Comparison of ENCODE assay signal across 20 cellular contexts in genomic region chr17:34517406-34517805, GRCh38.
"Had no signal": no experiment of that assay in that cellular context is flagged by ENCODE, and none has a peak within 500 bp of the region (broad histone marks: within the 10 kb centered on the region; RNA-seq: fewer than 3 reads in every experiment).

No MANE protein-coding gene starts in this region.

- DNase-seq: stimulated activated CD4-positive, alpha-beta T cell treated with anti-CD3 and anti-CD28 coated beads, Interleukin-2, amount 100 ng/mL, for 48 hours; stimulated activated CD4-positive, alpha-beta T cell treated with anti-CD3 and anti-CD28 coated beads, Interleukin-4, amount 100 ng/mL, for 1 hour; stimulated activated CD4-positive, alpha-beta T cell treated with anti-CD3 and anti-CD28 coated beads, Interleukin-4, amount 100 ng/mL, for 24 hours; stimulated activated CD4-positive, alpha-beta T cell treated with anti-CD3 and anti-CD28 coated beads, Interleukin-4, amount 100 ng/mL, for 4 hours; stimulated activated CD8-positive, alpha-beta memory T cell treated with anti-CD3 and anti-CD28 coated beads, Interleukin-4, amount 100 ng/mL, for 48 hours; stimulated activated naive B cell treated with anti-CD40 and anti-IgM and Interleukin-4, amounts not matched to agents 10 μg/mL and 1 μg/mL and 100 μg/mL, for 72 hours; stimulated activated naive CD4-positive, alpha-beta T cell; stimulated activated naive CD4-positive, alpha-beta T cell treated with Interleukin-2 at 50 U/mL for 16 hours; stimulated activated naive CD8-positive, alpha-beta T cell treated with anti-CD3 and anti-CD28 coated beads, Interleukin-15, amount 100 ng/mL, for 72 hours; stimulated activated naive CD8-positive, alpha-beta T cell treated with anti-CD3 and anti-CD28 coated beads, Interleukin-15, Interleukin-2, amounts not matched to agents 100 U/mL and 50 U/mL, for 24 hours; stomach; substantia nigra; testis; thyroid gland; tibial artery; transverse colon; trophoblast cell; upper lobe of left lung; upper lobe of right lung; uterus had no signal
